Comparison of ENCODE assay signal across 33 cellular contexts in the genomic region with DNA sequence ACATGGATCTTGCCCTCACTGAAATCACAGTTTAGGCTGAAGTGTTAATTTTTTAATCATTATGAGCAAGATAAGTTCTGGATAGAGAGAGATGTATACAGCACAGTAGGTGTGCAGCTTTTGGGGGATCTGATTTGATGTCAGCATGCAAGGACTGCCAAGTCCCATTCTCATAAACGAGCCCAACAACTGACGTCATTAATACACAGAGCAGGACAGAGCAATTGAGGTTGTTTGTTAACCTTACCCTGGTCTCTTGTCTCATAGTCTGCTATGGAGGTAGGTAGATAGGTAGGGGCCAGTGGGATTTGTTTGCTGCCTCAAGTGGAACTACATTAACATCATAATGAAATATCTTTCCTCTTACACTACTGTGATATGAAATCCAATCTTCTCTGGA. TPM values are rescaled to one million over a fixed set of nuclear protein-coding genes. Genes with fewer than 3 reads are reported as not detected.
"Had no signal": no experiment of that assay in that cellular context is flagged by ENCODE, and none has a peak within 500 bp of the region (broad histone marks: within the 10 kb centered on the region; RNA-seq: fewer than 3 reads in every experiment).

No MANE protein-coding gene starts in this region.

- H3K27ac ChIP-seq: neural progenitor cell, ovary, parathyroid adenoma, psoas muscle, skin epidermis, spleen, suprapubic skin, testis, tibial artery, transverse colon, upper lobe of right lung, uterus had no signal

- H3K79me2 ChIP-seq: parathyroid adenoma had no signal

- H3K9ac ChIP-seq: neural progenitor cell, parathyroid adenoma had no signal

- H3K36me3 Mint-ChIP-seq: natural killer cell; neural progenitor cell; stimulated activated memory B cell treated with anti-CD40 and anti-IgM and Interleukin-4, amounts not matched to agents 10 μg/mL and 1 μg/mL and 100 μg/mL, for 72 hours; type B pancreatic cell had no signal

- H3K27ac Mint-ChIP-seq: natural killer cell; nephron; neural progenitor cell; progenitor cell of endocrine pancreas; stimulated activated memory B cell treated with anti-CD40 and anti-IgM and Interleukin-4, amounts not matched to agents 10 μg/mL and 1 μg/mL and 100 μg/mL, for 72 hours; stimulated activated naive CD8-positive, alpha-beta T cell treated with anti-CD3 and anti-CD28 coated beads, Interleukin-15, amount 100 ng/mL, for 72 hours; type B pancreatic cell had no signal

- H3K36me3 ChIP-seq: neural progenitor cell, ovary, spleen, suprapubic skin, tibial artery, transverse colon, upper lobe of right lung, uterus had no signal

- DNase-seq: natural killer cell; occipital lobe; ovary; posterior cingulate gyrus; psoas muscle; right cardiac atrium; spleen; stimulated activated CD4-positive, alpha-beta T cell treated with anti-CD3 and anti-CD28 coated beads, Interleukin-12 subunit alpha, Interleukin-12 subunit beta, amount 100 ng/mL, for 4 hours; stimulated activated CD4-positive, alpha-beta T cell treated with anti-CD3 and anti-CD28 coated beads, Interleukin-1b, Interleukin-23, amount 100 ng/mL, for 48 hours; stimulated activated CD4-positive, alpha-beta T cell treated with anti-CD3 and anti-CD28 coated beads, Interleukin-4, amount 100 ng/mL, for 1 hour; stimulated activated CD4-positive, alpha-beta T cell treated with anti-CD3 and anti-CD28 coated beads, Interleukin-4, amount 100 ng/mL, for 4 hours; stimulated activated CD8-positive, alpha-beta memory T cell treated with anti-CD3 and anti-CD28 coated beads, Interleukin-4, amount 100 ng/mL, for 48 hours; stimulated activated naive CD4-positive, alpha-beta T cell; stimulated activated naive CD8-positive, alpha-beta T cell treated with anti-CD3 and anti-CD28 coated beads, Interleukin-15, amount 100 ng/mL, for 72 hours; stimulated activated naive CD8-positive, alpha-beta T cell treated with anti-CD3 and anti-CD28 coated beads, Interleukin-15, Interleukin-2, amounts not matched to agents 100 U/mL and 50 U/mL, for 24 hours; substantia nigra; testis; tibial artery; transverse colon; upper lobe of right lung; uterus had no signal

- ATAC-seq: natural killer cell; psoas muscle; right cardiac atrium; sciatic nerve; stimulated activated memory B cell treated with anti-CD40 and anti-IgM and Interleukin-4, amounts not matched to agents 10 μg/mL and 1 μg/mL and 100 μg/mL, for 72 hours; stimulated activated naive CD8-positive, alpha-beta T cell treated with anti-CD3 and anti-CD28 coated beads, Interleukin-15, amount 100 ng/mL, for 72 hours; stimulated activated naive CD8-positive, alpha-beta T cell treated with anti-CD3 and anti-CD28 coated beads, Interleukin-15, Interleukin-2, amounts not matched to agents 100 U/mL and 50 U/mL, for 24 hours; upper lobe of right lung had no signal

- H2AFZ ChIP-seq: neural progenitor cell, parathyroid adenoma had no signal

- H3K4me1 ChIP-seq: neural progenitor cell, parathyroid adenoma, psoas muscle, spleen, suprapubic skin, testis, tibial artery, upper lobe of right lung, uterus had no signal

- H3K4me3 ChIP-seq: neural progenitor cell, ovary, psoas muscle, skin epidermis, smooth muscle cell, spleen, suprapubic skin, testis, tibial artery, transverse colon, upper lobe of right lung, uterus had no signal

- H3K9me3 ChIP-seq: ovary, psoas muscle, spleen, suprapubic skin, testis, tibial artery, transverse colon, upper lobe of right lung, uterus had no signal

- H3K9me3 Mint-ChIP-seq: nephron; neural progenitor cell; stimulated activated memory B cell treated with anti-CD40 and anti-IgM and Interleukin-4, amounts not matched to agents 10 μg/mL and 1 μg/mL and 100 μg/mL, for 72 hours; stimulated activated naive CD8-positive, alpha-beta T cell treated with anti-CD3 and anti-CD28 coated beads, Interleukin-15, amount 100 ng/mL, for 72 hours; type B pancreatic cell had no signal

- H3K27me3 ChIP-seq: neural progenitor cell, ovary, spleen, testis, tibial artery, transverse colon, upper lobe of right lung, uterus had no signal

- H3K4me2 ChIP-seq: neural progenitor cell, smooth muscle cell had no signal

RNA-seq across cellular contexts. Expression of a gene that starts 8.6 kb away (rescaled TPM):
- total RNA-seq: natural killer cell, osteoblast, progenitor cell of endocrine pancreas, psoas muscle, renal cortical epithelial cell, smooth muscle cell, suprapubic skin, upper lobe of right lung had no signal
- polyA plus RNA-seq: smooth muscle cell had no signal
